20 cellular contexts compared by ENCODE assay signal in genomic region chr4:155614111-155614762, GRCh38. TPM values are rescaled to one million over a fixed set of nuclear protein-coding genes. Genes with fewer than 3 reads are reported as not detected.
DNase-seq lines count a peak whose midpoint lies in the region; ATAC-seq and TF ChIP-seq lines count a peak whose summit lies in the region.
"Had no signal": no experiment of that assay in that cellular context is flagged by ENCODE, and none has a peak within 500 bp of the region (broad histone marks: within the 10 kb centered on the region; RNA-seq: fewer than 3 reads in every experiment).

No MANE protein-coding gene starts in this region.

- 0 out of 2 replicates have a peak overlapping the region, but pooled peaks have one; percentile 15 for H2AFZ ChIP-seq in Karpas-422 (ENCODE audit: low read length)

- ATAC-seq in HG03097 (IDR thresholded peaks at IDR 0.05; ENCODE audit: low FRiP score, unreplicated experiment) (no peak), GM18861 (IDR thresholded peaks at IDR 0.05; ENCODE audit: unreplicated experiment) (no peak)
- ATAC-seq: K562 had no signal

- peak; percentile 25 for DNase-seq in ELR (ENCODE audit: low read depth)
- no peak for DNase-seq in Karpas-422
- DNase-seq in epithelial cell of esophagus (ENCODE audit: low read depth) = peak; percentile 70
- no peak for DNase-seq in spleen
- DNase-seq in epidermal melanocyte (ENCODE audit: insufficient read length, low spot score) = no peak
- DNase-seq: Calu3; CD4-positive, alpha-beta T cell; DMS79; GF-D8; H9; NCI-H1048; NCI-H2227 treated with DMSO at 0.1 percent for 48 hours; NCI-H526 treated with DMSO at 0.1 percent for 48 hours; NK-92 treated with Interleukin-12 subunit alpha and Interleukin-12 subunit beta, amount 100 ng/mL, for 24 hours had no signal

- H3K4me3 ChIP-seq in Karpas-422 (ENCODE audit: low read length) = no peak overlapping the region
- H3K4me3 ChIP-seq in epithelial cell of esophagus (ENCODE audit: low read length) = no peak overlapping the region
- no peak overlapping the region for H3K4me3 ChIP-seq in spleen
- H3K4me3 ChIP-seq: K562, SJSA1 had no signal

- H3K9me3 ChIP-seq in Karpas-422 (ENCODE audit: low read length) (no peaks in the 10 kb centered on the region), spleen (no peaks in the 10 kb centered on the region)
- H3K9me3 ChIP-seq: SJSA1 had no signal

- H3K36me3 ChIP-seq in Karpas-422 (ENCODE audit: insufficient read depth, low read length) = no peaks in the 10 kb centered on the region; the same call in 1 of the 2 replicates
- H3K36me3 ChIP-seq in spleen = no peaks in the 10 kb centered on the region
- H3K36me3 ChIP-seq: SJSA1 had no signal

- no peaks in the 10 kb centered on the region for H3K36me3 Mint-ChIP-seq in nephron (ENCODE audit: low read depth)

- H3K79me2 ChIP-seq in Karpas-422 (ENCODE audit: low read length) = no peaks in the 10 kb centered on the region

- H4K20me1 ChIP-seq in Karpas-422 (ENCODE audit: insufficient read depth, low read depth, low read length) = no peaks in the 10 kb centered on the region

- 86 to 96% (median 91%) methylated on average over 1 of the region's 1 CpG for WGBS in spleen, 5 donors

- no peak overlapping the region for H3K4me2 ChIP-seq in Karpas-422 (ENCODE audit: low read depth, low read length, poor library complexity, severe bottlenecking)

- H3K4me1 ChIP-seq in Karpas-422 (ENCODE audit: low read length) = peaks cover 67% of the 10 kb centered on the region
- H3K4me1 ChIP-seq in spleen = peaks cover 0 to 10% (median 0%) of the 10 kb centered on the region in 6 donors
- H3K4me1 ChIP-seq: SJSA1 had no signal

- no peak overlapping the region for H3K4me3 Mint-ChIP-seq in nephron
- H3K4me3 Mint-ChIP-seq: B cell; CD4-positive, alpha-beta T cell; H9 had no signal

- no peaks in the 10 kb centered on the region for H3K27me3 Mint-ChIP-seq in nephron (ENCODE audit: low read depth)
- H3K27me3 Mint-ChIP-seq: B cell; CD4-positive, alpha-beta T cell had no signal

- no peak overlapping the region for H3K9ac ChIP-seq in Karpas-422 (ENCODE audit: low read length)

- no peaks in the 10 kb centered on the region for H3K9me2 ChIP-seq in Karpas-422 (replicated peaks; ENCODE audit: insufficient read depth, low read length)

- H3K27ac ChIP-seq in Karpas-422 (ENCODE audit: low read length) (peak overlapping the region; percentile 79), spleen (no peak overlapping the region)
- H3K27ac ChIP-seq: SJSA1 had no signal

- peak overlapping the region in 2 of 3 experiments; percentile 31 to 53 for H3K27ac Mint-ChIP-seq in nephron
- H3K27ac Mint-ChIP-seq: B cell; CD4-positive, alpha-beta T cell; H9 had no signal

- no peak for TF ChIP-seq POLR2A in spleen (IDR thresholded peaks at IDR 0.05)

- intact Hi-C loops in spleen (cut with DNase I; ENCODE audit: low total_unique reads) = no loop called here

- H3K27me3 ChIP-seq in Karpas-422 (ENCODE audit: low read length) (no peaks in the 10 kb centered on the region), spleen (replicated peaks in 1 of 7) (no peaks in the 10 kb centered on the region)
- H3K27me3 ChIP-seq: SJSA1 had no signal

- no peak for TF ChIP-seq CTCF in epithelial cell of esophagus (IDR thresholded peaks at IDR 0.05; ENCODE audit: insufficient read depth, low read depth, low read length, missing control alignments)
- no peak for TF ChIP-seq CTCF in nephron (IDR thresholded peaks at IDR 0.05; ENCODE audit: unreplicated experiment in 3 of 3)
- TF ChIP-seq CTCF in spleen (IDR thresholded peaks at IDR 0.05 in 8 of 11, conservative IDR thresholded peaks at IDR 0.05 in 3 of 11) = no peak

- H3K9me3 Mint-ChIP-seq in nephron = no peaks in the 10 kb centered on the region
- H3K9me3 Mint-ChIP-seq: H9 had no signal

- peaks cover 35% of the 10 kb centered on the region for H3K4me1 Mint-ChIP-seq in nephron
- H3K4me1 Mint-ChIP-seq: B cell, H9 had no signal

RNA-seq across cellular contexts. Expression of gene GUCY1A1, which starts 52.4 kb away (rescaled TPM):
- 3.0 and 6.1 TPM in 2 replicates for total RNA-seq in Karpas-422 (2014; rRNA removed; shearing (Covaris generic); ENCODE audit: low replicate concordance)
- 10 to 100 TPM; 19.0 to 44.9 (median 29.9) TPM for total RNA-seq in spleen
- 1 to 10 TPM; 2.0 to 2.7 (median 2.7) TPM for polyA plus RNA-seq in spleen
- total RNA-seq: CD4-positive, alpha-beta T cell; H9; K562; SJSA1 had no signal
- polyA plus RNA-seq: K562 had no signal

Comparison
In these comparisons a context has a peak if more than half of its experiments do, and no peak if none do; other contexts are left out.
1. DNase-seq: peak in ELR (single experiment) and epithelial cell of esophagus (single experiment); none in Karpas-422 (single experiment), spleen (single experiment) and epidermal melanocyte (single experiment).